ENCODE assay signal across 8 cellular contexts in the genomic region with DNA sequence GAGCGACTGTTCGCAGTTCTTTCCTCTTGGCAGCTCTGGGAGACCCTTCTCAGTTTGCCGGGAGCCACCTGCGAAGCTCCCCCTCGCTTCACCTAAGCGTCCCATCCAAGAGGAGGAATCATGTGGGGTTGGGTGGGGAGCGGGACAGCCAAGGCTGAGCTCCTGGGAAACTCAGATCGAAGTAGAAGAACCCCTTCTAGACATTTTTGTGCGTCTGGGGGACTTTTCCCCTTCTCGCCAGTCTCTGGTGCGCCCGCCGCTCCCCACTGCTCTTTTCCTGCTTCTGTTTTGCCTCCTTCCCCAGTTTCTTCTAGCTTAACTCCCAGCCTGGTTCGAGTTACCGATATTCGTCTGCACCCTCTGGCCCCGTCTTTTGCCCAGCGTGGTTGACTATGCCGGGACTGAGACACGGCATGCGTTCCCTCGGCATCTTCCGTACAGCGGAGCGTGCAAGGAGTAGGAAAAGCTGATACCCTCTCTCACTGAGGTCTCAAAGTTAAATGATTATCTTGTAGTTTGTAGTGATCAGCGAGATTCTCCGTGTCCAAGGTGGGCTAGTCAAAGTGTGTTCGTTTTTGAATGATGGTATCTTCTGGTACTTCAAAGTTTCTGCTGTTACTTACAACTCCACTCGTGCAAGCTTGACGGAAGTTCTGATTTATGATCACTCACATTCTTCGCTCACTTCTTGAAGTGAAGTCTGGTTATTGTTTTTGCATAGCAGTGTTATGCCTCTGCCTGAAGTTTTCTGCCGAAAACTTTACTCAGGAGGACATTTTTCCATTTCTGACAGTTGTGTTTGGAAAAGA. TPM values are rescaled to one million over a fixed set of nuclear protein-coding genes. Genes with fewer than 3 reads are reported as not detected.
DNase-seq lines count a peak whose midpoint lies in the region; ATAC-seq and TF ChIP-seq lines count a peak whose summit lies in the region.

No MANE protein-coding gene starts in this region.

- H3K27me3 Mint-ChIP-seq in activated T-helper 17 cell treated with anti-CD3 and anti-CD28 coated beads, Interleukin-2, amount 50 U/mL, for 72 hours, result no peaks in the 10 kb centered on the region

- H3F3A ChIP-seq in OCI-LY1 (ENCODE audit: insufficient read depth, low read length) (no peaks in the 10 kb centered on the region), neural cell (ENCODE audit: insufficient read depth, low read length, poor library complexity, severe bottlenecking) (peaks cover 3% of the 10 kb centered on the region)

- DNase-seq in SIG-M5 treated with dmso at 0.1 percent for 504 hours (lab: John Stamatoyannopoulos, UW; ENCODE audit: unreplicated experiment) (peak; percentile 38), SIG-M5 (lab: John Stamatoyannopoulos, UW) (no peak), fibroblast of the aortic adventitia (ENCODE audit: low read depth) (peak; percentile 62), tibial nerve (ENCODE audit: low spot score in 2 of 2) (peak in 1 of 2 donors; percentile 49)

- H3K9ac ChIP-seq in OCI-LY1 (ENCODE audit: low read length) (peak overlapping the region; percentile 89), neural cell (ENCODE audit: low read length) (peak overlapping the region; percentile 99)

- TF ChIP-seq EP300 in neural cell (conservative IDR thresholded peaks at IDR 0.05; ENCODE audit: poor library complexity, severe bottlenecking) (no peak), tibial nerve (IDR thresholded peaks at IDR 0.05) (no peak)

- peaks cover 19% of the 10 kb centered on the region for H3K36me3 Mint-ChIP-seq in activated T-helper 17 cell treated with anti-CD3 and anti-CD28 coated beads, Interleukin-2, amount 50 U/mL, for 72 hours (ENCODE audit: low read depth)

- H3K4me1 ChIP-seq in OCI-LY1 (ENCODE audit: insufficient read depth, low read length, severe bottlenecking), result peaks cover 43% of the 10 kb centered on the region
- peaks cover 0 to 39% (median 25%) of the 10 kb centered on the region in 4 donors for H3K4me1 ChIP-seq in tibial nerve

- no peak for TF ChIP-seq RAD21 in neural cell (conservative IDR thresholded peaks at IDR 0.05)

- H2AFZ ChIP-seq in OCI-LY1 (ENCODE audit: low read length) (peak overlapping the region; percentile 50; the same call in 1 of the 2 replicates), neural cell (ENCODE audit: low read depth, low read length) (peak overlapping the region; percentile 71)

- no peaks in the 10 kb centered on the region for H3K27me3 ChIP-seq in OCI-LY1 (ENCODE audit: insufficient read depth, low read length)
- H3K27me3 ChIP-seq in neural cell (ENCODE audit: insufficient read depth, low read depth, low read length), result no peaks in the 10 kb centered on the region
- no peaks in the 10 kb centered on the region for H3K27me3 ChIP-seq in tibial nerve

- H4K20me1 ChIP-seq in OCI-LY1 (ENCODE audit: insufficient read depth, low read length) (no peaks in the 10 kb centered on the region), neural cell (ENCODE audit: insufficient read depth) (peaks cover 2% of the 10 kb centered on the region)

- peak overlapping the region; percentile 99 for H3K4me3 Mint-ChIP-seq in activated T-helper 17 cell treated with anti-CD3 and anti-CD28 coated beads, Interleukin-2, amount 50 U/mL, for 72 hours

- H3K27ac ChIP-seq in OCI-LY1 (ENCODE audit: low read depth, low read length, poor library complexity, severe bottlenecking) (peak overlapping the region; percentile 53), neural cell (ENCODE audit: low read length) (peak overlapping the region; percentile 99), tibial nerve (peak overlapping the region; percentile 96 to 99 (median 98))

- peaks cover 25% of the 10 kb centered on the region for H3K79me2 ChIP-seq in OCI-LY1 (ENCODE audit: insufficient read depth, low read length)
- peaks cover 38% of the 10 kb centered on the region for H3K79me2 ChIP-seq in neural cell (replicated peaks; ENCODE audit: insufficient read depth, low read length)

- ATAC-seq in HG03025 (IDR thresholded peaks at IDR 0.05; ENCODE audit: low FRiP score, unreplicated experiment), result peak; percentile 23
- peak; percentile 33 for ATAC-seq in activated T-helper 17 cell treated with anti-CD3 and anti-CD28 coated beads, Interleukin-2, amount 50 U/mL, for 72 hours (replicated peaks)

- no peaks in the 10 kb centered on the region for H3K9me3 Mint-ChIP-seq in activated T-helper 17 cell treated with anti-CD3 and anti-CD28 coated beads, Interleukin-2, amount 50 U/mL, for 72 hours

- H3K4me3 ChIP-seq in OCI-LY1 (ENCODE audit: low read depth, low read length, poor library complexity, severe bottlenecking), result peak overlapping the region; percentile 95
- H3K4me3 ChIP-seq in fibroblast of the aortic adventitia (ENCODE audit: low read depth, low read length), result peak overlapping the region; percentile 79
- peak overlapping the region; percentile 86 for H3K4me3 ChIP-seq in neural cell (ENCODE audit: low read length)
- peak overlapping the region; percentile 77 to 95 (median 88) for H3K4me3 ChIP-seq in tibial nerve

- H3K4me2 ChIP-seq in OCI-LY1 (ENCODE audit: low read length), result peak overlapping the region; percentile 73
- peak overlapping the region; percentile 91 for H3K4me2 ChIP-seq in neural cell (ENCODE audit: low read length)

- peaks cover 24% of the 10 kb centered on the region for H3K4me1 Mint-ChIP-seq in activated T-helper 17 cell treated with anti-CD3 and anti-CD28 coated beads, Interleukin-2, amount 50 U/mL, for 72 hours

- H3K36me3 ChIP-seq in OCI-LY1 (ENCODE audit: insufficient read depth, low read length) (no peaks in the 10 kb centered on the region), neural cell (ENCODE audit: insufficient read depth, low read length) (peaks cover 5% of the 10 kb centered on the region), tibial nerve (no peaks in the 10 kb centered on the region)

- no peak for TF ChIP-seq CTCF in OCI-LY1 (IDR thresholded peaks at IDR 0.05; ENCODE audit: low read length)
- no peak for TF ChIP-seq CTCF in fibroblast of the aortic adventitia (IDR thresholded peaks at IDR 0.05; ENCODE audit: insufficient read depth, low read length)
- TF ChIP-seq CTCF in neural cell (IDR thresholded peaks at IDR 0.05; ENCODE audit: poor library complexity, severe bottlenecking), result no peak
- no peak for TF ChIP-seq CTCF in tibial nerve (IDR thresholded peaks at IDR 0.05)

- no peaks in the 10 kb centered on the region for H3K9me3 ChIP-seq in OCI-LY1 (ENCODE audit: low read length)
- H3K9me3 ChIP-seq in neural cell (ENCODE audit: low read length), result no peaks in the 10 kb centered on the region
- no peaks in the 10 kb centered on the region for H3K9me3 ChIP-seq in tibial nerve

- WGBS in tibial nerve, 2 donors, result 1% methylated on average over 32 of the region's 32 CpGs

- TF ChIP-seq POLR2A in tibial nerve (IDR thresholded peaks at IDR 0.05), result no peak

- H3K27ac Mint-ChIP-seq in activated T-helper 17 cell treated with anti-CD3 and anti-CD28 coated beads, Interleukin-2, amount 50 U/mL, for 72 hours, result peak overlapping the region; percentile 99

- H3K9me2 ChIP-seq in OCI-LY1 (ENCODE audit: low read depth, low read length), result no peaks in the 10 kb centered on the region
- no peaks in the 10 kb centered on the region for H3K9me2 ChIP-seq in neural cell (ENCODE audit: insufficient read depth, low read length)

TF ChIP-seq in neural cell, 6 proteins besides CTCF, POLR2A, EP300 and RAD21:
- TF ChIP-seq MXI1 (conservative IDR thresholded peaks at IDR 0.05; ENCODE audit: poor library complexity, severe bottlenecking), result peak; percentile 69
- TF ChIP-seq POLR2AphosphoS5 (IDR thresholded peaks at IDR 0.05), result no peak

RNA-seq across cellular contexts. Expression of gene CAMKMT, which starts 0.7 kb away (rescaled TPM):
- total RNA-seq in activated T-helper 17 cell treated with anti-CD3 and anti-CD28 coated beads, Interleukin-2, amount 50 U/mL, for 72 hours, result 10 to 100 TPM; 13.4 TPM
- total RNA-seq in fibroblast of the aortic adventitia (ENCODE audit: low replicate concordance) (8.7 and 15.0 TPM in 2 replicates), tibial nerve (10 to 100 TPM in 1 of 4 donors, 1 to 10 TPM in 3; 8.4 to 14.1 (median 9.7) TPM)
- 4.0 and 5.1 TPM in 2 replicates for polyA plus RNA-seq in neural cell
- polyA minus RNA-seq in neural cell, result 5.4 and 10.1 TPM in 2 replicates

RNA-seq across cellular contexts. Expression of gene PREPL, which starts 1.1 kb away (rescaled TPM):
- 10 to 100 TPM; 29.0 to 30.8 TPM for total RNA-seq in activated T-helper 17 cell treated with anti-CD3 and anti-CD28 coated beads, Interleukin-2, amount 50 U/mL, for 72 hours
- total RNA-seq in fibroblast of the aortic adventitia (ENCODE audit: low replicate concordance) (31.3 and 78.4 TPM in 2 replicates), tibial nerve (10 to 100 TPM; 33.0 to 69.5 (median 60.2) TPM)
- polyA plus RNA-seq in neural cell, result 217 and 236 TPM in 2 replicates
- 310 and 358 TPM in 2 replicates for polyA minus RNA-seq in neural cell
